In genomic region chr1:201095581-201096531, GRCh38 we compare ENCODE assay signal across 16 cellular contexts. TPM values are rescaled to one million over a fixed set of nuclear protein-coding genes. Genes with fewer than 3 reads are reported as not detected.
DNase-seq lines count a peak whose midpoint lies in the region; ATAC-seq and FAIRE-seq lines count a peak whose summit lies in the region.
"Had no signal": no experiment of that assay in that cellular context is flagged by ENCODE, and none has a peak within 500 bp of the region (broad histone marks: within the 10 kb centered on the region; RNA-seq: fewer than 3 reads in every experiment).

No MANE protein-coding gene starts in this region.

- H3K27ac ChIP-seq in substantia nigra (ENCODE audit: low read depth, low read length, poor library complexity, severe bottlenecking) = no peak overlapping the region
- H3K27ac ChIP-seq: skin epidermis had no signal

- FAIRE-seq in RCC 7860 (lab: Jason Lieb, UNC) = no peak
- FAIRE-seq: A204.1 had no signal

- DNase-seq in NCI-H2029 (lab: John Stamatoyannopoulos, UW) (peak; percentile 4), NCI-H2029 treated with DMSO at 0.1 percent for 48 hours (lab: John Stamatoyannopoulos, UW) (no peak), RCC 7860 (ENCODE audit: low spot score) (peak; percentile 28), head of caudate nucleus (peak in 30 of 42 donors; percentile 17 to 69 (median 38)), substantia nigra (lab: John Stamatoyannopoulos, UW) (peak in 26 of 49 donors; percentile 7 to 48 (median 14)), mucosa of gallbladder (ENCODE audit: low spot score) (no peak), activated gamma-delta T cell treated with Interleukin-2 at 50 U/mL for 16 hours (no peak)
- DNase-seq: activated CD8-positive, alpha-beta memory T cell treated with anti-CD3 and anti-CD28 coated beads, Interleukin-2, amount 50 U/mL, for 4 hours; NCI-H187 had no signal

- intact Hi-C loops in head of caudate nucleus (cut with DNase I) = no loop called here

- ATAC-seq in HG02642 (IDR thresholded peaks at IDR 0.05; ENCODE audit: poor library complexity, unreplicated experiment) = no peak
- ATAC-seq: activated CD4-positive, CD25-positive, alpha-beta regulatory T cell treated with anti-CD3 and anti-CD28 coated beads, Interleukin-2, amount 50 U/mL, for 24 hours had no signal

RNA-seq across cellular contexts. Expression of gene CACNA1S, which starts 16.4 kb away (rescaled TPM):
- total RNA-seq in mucosa of gallbladder = not detected
- total RNA-seq: left lobe of liver had no signal

RNA-seq across cellular contexts. Expression of gene ASCL5, which starts 31.1 kb away (rescaled TPM):
- 0.12 TPM for total RNA-seq in mucosa of gallbladder
- total RNA-seq: cardiac septum, left lobe of liver, neural crest cell had no signal

RNA-seq across cellular contexts. Expression of gene TMEM9, which starts 58.4 kb away (rescaled TPM):
- 72.8 TPM for total RNA-seq in mucosa of gallbladder

Comparison
In these comparisons a context has a peak if more than half of its experiments do, and no peak if none do; other contexts are left out.
1. DNase-seq: peak in NCI-H2029 (single experiment), RCC 7860 (single experiment), head of caudate nucleus (30 of 42) and substantia nigra (26 of 49); none in NCI-H2029 treated with DMSO at 0.1 percent for 48 hours (single experiment), mucosa of gallbladder (single experiment) and activated gamma-delta T cell treated with Interleukin-2 at 50 U/mL for 16 hours (single experiment).